ENCODE assay signal across 1 cellular context in the genomic region with DNA sequence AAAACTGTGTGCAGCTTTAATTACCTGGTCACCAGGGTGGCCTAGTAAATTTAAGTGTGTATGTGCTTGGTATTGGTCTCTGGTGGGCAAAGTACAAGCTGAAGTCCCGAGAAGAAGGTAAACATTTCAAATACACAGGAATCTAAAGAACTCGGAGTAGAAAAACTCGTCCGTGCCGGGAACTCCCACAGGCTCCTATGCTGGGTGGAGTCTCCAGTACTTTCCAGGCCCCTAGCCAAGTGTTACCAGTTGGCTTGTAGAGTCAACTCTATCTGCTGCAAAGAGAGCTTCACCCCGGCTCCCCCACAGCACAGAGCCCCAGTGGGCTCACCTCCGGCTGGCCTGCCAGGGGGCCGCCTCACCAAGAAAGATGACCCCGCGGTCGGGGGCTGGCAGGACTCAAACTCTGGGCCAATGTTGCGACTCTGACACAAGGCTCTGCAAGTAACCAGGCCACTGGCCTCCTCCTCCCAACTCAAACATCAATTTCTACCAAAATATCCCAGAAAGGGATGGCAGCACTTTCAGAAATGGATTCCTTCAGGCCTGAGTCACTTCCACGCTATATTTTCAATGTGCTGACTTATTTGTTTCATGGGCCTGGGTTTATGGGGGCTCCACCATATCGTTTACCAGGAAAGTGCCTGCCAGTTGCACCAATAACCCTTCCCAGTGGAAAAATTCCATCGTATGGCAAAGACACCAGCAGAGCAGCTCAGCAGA.
TF ChIP-seq lines count a peak whose summit lies in the region.

No MANE protein-coding gene starts in this region.

TF ChIP-seq in IMR-90, 13 proteins besides CTCF, POLR2A, EP300 and RAD21 (continued from another document):
- TF ChIP-seq MXI1 (IDR thresholded peaks at IDR 0.05; ENCODE audit: borderline replicate concordance, low read depth, low read length) (no peak), MAFK (IDR thresholded peaks at IDR 0.05; ENCODE audit: low read depth, low read length) (no peak), NFE2L2 (IDR thresholded peaks at IDR 0.05; ENCODE audit: low read depth, low read length) (no peak), FOS (IDR thresholded peaks at IDR 0.05; ENCODE audit: low read depth, low read length) (no peak)
- TF ChIP-seq, protein P1, sequence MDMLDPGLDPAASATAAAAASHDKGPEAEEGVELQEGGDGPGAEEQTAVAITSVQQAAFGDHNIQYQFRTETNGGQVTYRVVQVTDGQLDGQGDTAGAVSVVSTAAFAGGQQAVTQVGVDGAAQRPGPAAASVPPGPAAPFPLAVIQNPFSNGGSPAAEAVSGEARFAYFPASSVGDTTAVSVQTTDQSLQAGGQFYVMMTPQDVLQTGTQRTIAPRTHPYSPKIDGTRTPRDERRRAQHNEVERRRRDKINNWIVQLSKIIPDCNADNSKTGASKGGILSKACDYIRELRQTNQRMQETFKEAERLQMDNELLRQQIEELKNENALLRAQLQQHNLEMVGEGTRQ (IDR thresholded peaks at IDR 0.05; ENCODE audit: low read depth, low read length): no peak
- TF ChIP-seq, protein P2, sequence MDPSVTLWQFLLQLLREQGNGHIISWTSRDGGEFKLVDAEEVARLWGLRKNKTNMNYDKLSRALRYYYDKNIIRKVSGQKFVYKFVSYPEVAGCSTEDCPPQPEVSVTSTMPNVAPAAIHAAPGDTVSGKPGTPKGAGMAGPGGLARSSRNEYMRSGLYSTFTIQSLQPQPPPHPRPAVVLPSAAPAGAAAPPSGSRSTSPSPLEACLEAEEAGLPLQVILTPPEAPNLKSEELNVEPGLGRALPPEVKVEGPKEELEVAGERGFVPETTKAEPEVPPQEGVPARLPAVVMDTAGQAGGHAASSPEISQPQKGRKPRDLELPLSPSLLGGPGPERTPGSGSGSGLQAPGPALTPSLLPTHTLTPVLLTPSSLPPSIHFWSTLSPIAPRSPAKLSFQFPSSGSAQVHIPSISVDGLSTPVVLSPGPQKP (IDR thresholded peaks at IDR 0.05; ENCODE audit: borderline replicate concordance, low read depth, low read length): no peak
